In genomic region chr5:139197710-139198669, GRCh38 we compare ENCODE assay signal across 1 cellular context.
A peak's percentile ranks its signal among the peaks of the same experiment; 100 is the strongest.
TF ChIP-seq lines count a peak whose summit lies in the region.

TSS of gene SIL1 (minus strand) at chr5:139198368. CDS start at chr5:139127843, 70,525 bp downstream.

TF ChIP-seq in GM12878, 131 proteins besides CTCF, POLR2A, EP300 and RAD21 (continued from another document and continues in another):
- TF ChIP-seq, protein P1, sequence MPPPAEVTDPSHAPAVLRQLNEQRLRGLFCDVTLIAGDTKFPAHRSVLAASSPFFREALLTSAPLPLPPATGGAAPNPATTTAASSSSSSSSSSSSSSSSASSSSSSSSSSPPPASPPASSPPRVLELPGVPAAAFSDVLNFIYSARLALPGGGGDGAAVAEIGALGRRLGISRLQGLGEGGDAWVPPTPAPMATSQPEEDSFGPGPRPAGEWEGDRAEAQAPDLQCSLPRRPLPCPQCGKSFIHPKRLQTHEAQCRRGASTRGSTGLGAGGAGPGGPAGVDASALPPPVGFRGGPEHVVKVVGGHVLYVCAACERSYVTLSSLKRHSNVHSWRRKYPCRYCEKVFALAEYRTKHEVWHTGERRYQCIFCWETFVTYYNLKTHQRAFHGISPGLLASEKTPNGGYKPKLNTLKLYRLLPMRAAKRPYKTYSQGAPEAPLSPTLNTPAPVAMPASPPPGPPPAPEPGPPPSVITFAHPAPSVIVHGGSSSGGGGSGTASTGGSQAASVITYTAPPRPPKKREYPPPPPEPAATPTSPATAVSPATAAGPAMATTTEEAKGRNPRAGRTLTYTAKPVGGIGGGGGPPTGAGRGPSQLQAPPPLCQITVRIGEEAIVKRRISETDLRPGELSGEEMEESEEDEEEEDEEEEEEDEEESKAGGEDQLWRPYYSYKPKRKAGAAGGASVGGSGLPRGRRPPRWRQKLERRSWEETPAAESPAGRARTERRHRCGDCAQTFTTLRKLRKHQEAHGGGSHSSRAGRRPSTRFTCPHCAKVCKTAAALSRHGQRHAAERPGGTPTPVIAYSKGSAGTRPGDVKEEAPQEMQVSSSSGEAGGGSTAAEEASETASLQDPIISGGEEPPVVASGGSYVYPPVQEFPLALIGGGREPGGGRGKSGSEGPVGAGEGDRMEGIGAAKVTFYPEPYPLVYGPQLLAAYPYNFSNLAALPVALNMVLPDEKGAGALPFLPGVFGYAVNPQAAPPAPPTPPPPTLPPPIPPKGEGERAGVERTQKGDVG (CRISPR knock-in tag; IDR thresholded peaks at IDR 0.05): no peak
- TF ChIP-seq BMI1 (IDR thresholded peaks at IDR 0.05; ENCODE audit: borderline replicate concordance) (no peak), SMARCA5 (IDR thresholded peaks at IDR 0.05) (no peak), PML (IDR thresholded peaks at IDR 0.05; ENCODE audit: low read length) (peak; percentile 78), KDM1A (IDR thresholded peaks at IDR 0.05; ENCODE audit: borderline replicate concordance) (no peak), RBBP5 (conservative IDR thresholded peaks at IDR 0.05) (no peak), ZNF24 (IDR thresholded peaks at IDR 0.05) (no peak), ZSCAN29 (IDR thresholded peaks at IDR 0.05) (no peak), GABPA (IDR thresholded peaks at IDR 0.05; ENCODE audit: low read depth) (no peak), CREM (IDR thresholded peaks at IDR 0.05; ENCODE audit: low read depth) (peak; percentile 49), SMAD5 (IDR thresholded peaks at IDR 0.05; ENCODE audit: low read depth) (no peak), SPI1 (IDR thresholded peaks at IDR 0.05; ENCODE audit: borderline replicate concordance, insufficient read depth, low read depth, low read length) (no peak), ZBTB11 (CRISPR knock-in tag; IDR thresholded peaks at IDR 0.05) (no peak), RELB (IDR thresholded peaks at IDR 0.05; ENCODE audit: low read depth) (no peak; the same call in 1 of the 2 replicates), SUZ12 (IDR thresholded peaks at IDR 0.05; ENCODE audit: unreplicated experiment) (no peak), KAT2A (conservative IDR thresholded peaks at IDR 0.05; ENCODE audit: control insufficient read depth, low read depth, low read length) (no peak), PAX5 (IDR thresholded peaks at IDR 0.05; ENCODE audit: borderline replicate concordance, low read depth, low read length) (peak; percentile 31; the same call in 1 of the 2 replicates), NR2C2 (IDR thresholded peaks at IDR 0.05; ENCODE audit: borderline replicate concordance, control insufficient read depth, insufficient read length, low read depth) (no peak), CBFB (IDR thresholded peaks at IDR 0.05; ENCODE audit: low read depth) (no peak), NR2F1 (conservative IDR thresholded peaks at IDR 0.05) (0 out of 2 replicates have a peak, but pooled peaks have one; percentile 22), MTA3 (IDR thresholded peaks at IDR 0.05; ENCODE audit: borderline replicate concordance, low read length) (no peak), USF2 (IDR thresholded peaks at IDR 0.05; ENCODE audit: borderline replicate concordance, low read depth, low read length) (no peak), NRF1 (conservative IDR thresholded peaks at IDR 0.05; ENCODE audit: low read depth, low read length) (peak; percentile 65), RFX5 (IDR thresholded peaks at IDR 0.05; ENCODE audit: low read depth, low read length) (0 out of 2 replicates have a peak, but pooled peaks have one; percentile 21), SREBF2 (IDR thresholded peaks at IDR 0.05; ENCODE audit: low read length) (no peak), ZNF592 (IDR thresholded peaks at IDR 0.05) (no peak), LARP7 (IDR thresholded peaks at IDR 0.05) (peak; percentile 82), SIN3A (IDR thresholded peaks at IDR 0.05; ENCODE audit: low read depth, low read length) (no peak; the same call in 1 of the 2 replicates), IKZF1 (conservative IDR thresholded peaks at IDR 0.05) (peak; percentile 72), MAX (IDR thresholded peaks at IDR 0.05; ENCODE audit: low read depth, low read length) (peak; percentile 63; the same call in 1 of the 2 replicates), TBL1XR1 (IDR thresholded peaks at IDR 0.05; ENCODE audit: low read depth, low read length) (no peak), JUND (IDR thresholded peaks at IDR 0.05; ENCODE audit: low read depth, low read length) (no peak), STAT1 (conservative IDR thresholded peaks at IDR 0.05) (no peak), NFYA (IDR thresholded peaks at IDR 0.05; ENCODE audit: borderline replicate concordance, low read depth, low read length) (no peak), WRNIP1 (IDR thresholded peaks at IDR 0.05; ENCODE audit: borderline replicate concordance, low read depth, low read length) (no peak), TARDBP (IDR thresholded peaks at IDR 0.05; ENCODE audit: borderline replicate concordance) (no peak), GATAD2B (conservative IDR thresholded peaks at IDR 0.05; ENCODE audit: low read depth) (0 out of 2 replicates have a peak, but pooled peaks have one; percentile 43), ZNF207 (IDR thresholded peaks at IDR 0.05; ENCODE audit: borderline replicate concordance) (no peak), YY1 (IDR thresholded peaks at IDR 0.05; ENCODE audit: low read depth, low read length) (peak; percentile 70), NFIC (IDR thresholded peaks at IDR 0.05; ENCODE audit: low read depth, low read length) (no peak), PAX8 (IDR thresholded peaks at IDR 0.05) (no peak), ZZZ3 (IDR thresholded peaks at IDR 0.05; ENCODE audit: control insufficient read depth, insufficient read length, low read depth) (no peak)
- TF ChIP-seq, protein P2, sequence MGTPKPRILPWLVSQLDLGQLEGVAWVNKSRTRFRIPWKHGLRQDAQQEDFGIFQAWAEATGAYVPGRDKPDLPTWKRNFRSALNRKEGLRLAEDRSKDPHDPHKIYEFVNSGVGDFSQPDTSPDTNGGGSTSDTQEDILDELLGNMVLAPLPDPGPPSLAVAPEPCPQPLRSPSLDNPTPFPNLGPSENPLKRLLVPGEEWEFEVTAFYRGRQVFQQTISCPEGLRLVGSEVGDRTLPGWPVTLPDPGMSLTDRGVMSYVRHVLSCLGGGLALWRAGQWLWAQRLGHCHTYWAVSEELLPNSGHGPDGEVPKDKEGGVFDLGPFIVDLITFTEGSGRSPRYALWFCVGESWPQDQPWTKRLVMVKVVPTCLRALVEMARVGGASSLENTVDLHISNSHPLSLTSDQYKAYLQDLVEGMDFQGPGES (IDR thresholded peaks at IDR 0.05): no peak
- TF ChIP-seq, protein P3, sequence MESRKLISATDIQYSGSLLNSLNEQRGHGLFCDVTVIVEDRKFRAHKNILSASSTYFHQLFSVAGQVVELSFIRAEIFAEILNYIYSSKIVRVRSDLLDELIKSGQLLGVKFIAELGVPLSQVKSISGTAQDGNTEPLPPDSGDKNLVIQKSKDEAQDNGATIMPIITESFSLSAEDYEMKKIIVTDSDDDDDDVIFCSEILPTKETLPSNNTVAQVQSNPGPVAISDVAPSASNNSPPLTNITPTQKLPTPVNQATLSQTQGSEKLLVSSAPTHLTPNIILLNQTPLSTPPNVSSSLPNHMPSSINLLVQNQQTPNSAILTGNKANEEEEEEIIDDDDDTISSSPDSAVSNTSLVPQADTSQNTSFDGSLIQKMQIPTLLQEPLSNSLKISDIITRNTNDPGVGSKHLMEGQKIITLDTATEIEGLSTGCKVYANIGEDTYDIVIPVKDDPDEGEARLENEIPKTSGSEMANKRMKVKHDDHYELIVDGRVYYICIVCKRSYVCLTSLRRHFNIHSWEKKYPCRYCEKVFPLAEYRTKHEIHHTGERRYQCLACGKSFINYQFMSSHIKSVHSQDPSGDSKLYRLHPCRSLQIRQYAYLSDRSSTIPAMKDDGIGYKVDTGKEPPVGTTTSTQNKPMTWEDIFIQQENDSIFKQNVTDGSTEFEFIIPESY (IDR thresholded peaks at IDR 0.05): no peak
- TF ChIP-seq, protein P4, sequence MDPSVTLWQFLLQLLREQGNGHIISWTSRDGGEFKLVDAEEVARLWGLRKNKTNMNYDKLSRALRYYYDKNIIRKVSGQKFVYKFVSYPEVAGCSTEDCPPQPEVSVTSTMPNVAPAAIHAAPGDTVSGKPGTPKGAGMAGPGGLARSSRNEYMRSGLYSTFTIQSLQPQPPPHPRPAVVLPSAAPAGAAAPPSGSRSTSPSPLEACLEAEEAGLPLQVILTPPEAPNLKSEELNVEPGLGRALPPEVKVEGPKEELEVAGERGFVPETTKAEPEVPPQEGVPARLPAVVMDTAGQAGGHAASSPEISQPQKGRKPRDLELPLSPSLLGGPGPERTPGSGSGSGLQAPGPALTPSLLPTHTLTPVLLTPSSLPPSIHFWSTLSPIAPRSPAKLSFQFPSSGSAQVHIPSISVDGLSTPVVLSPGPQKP (IDR thresholded peaks at IDR 0.05; ENCODE audit: low read depth, low read length): no peak
